In the genomic region with DNA sequence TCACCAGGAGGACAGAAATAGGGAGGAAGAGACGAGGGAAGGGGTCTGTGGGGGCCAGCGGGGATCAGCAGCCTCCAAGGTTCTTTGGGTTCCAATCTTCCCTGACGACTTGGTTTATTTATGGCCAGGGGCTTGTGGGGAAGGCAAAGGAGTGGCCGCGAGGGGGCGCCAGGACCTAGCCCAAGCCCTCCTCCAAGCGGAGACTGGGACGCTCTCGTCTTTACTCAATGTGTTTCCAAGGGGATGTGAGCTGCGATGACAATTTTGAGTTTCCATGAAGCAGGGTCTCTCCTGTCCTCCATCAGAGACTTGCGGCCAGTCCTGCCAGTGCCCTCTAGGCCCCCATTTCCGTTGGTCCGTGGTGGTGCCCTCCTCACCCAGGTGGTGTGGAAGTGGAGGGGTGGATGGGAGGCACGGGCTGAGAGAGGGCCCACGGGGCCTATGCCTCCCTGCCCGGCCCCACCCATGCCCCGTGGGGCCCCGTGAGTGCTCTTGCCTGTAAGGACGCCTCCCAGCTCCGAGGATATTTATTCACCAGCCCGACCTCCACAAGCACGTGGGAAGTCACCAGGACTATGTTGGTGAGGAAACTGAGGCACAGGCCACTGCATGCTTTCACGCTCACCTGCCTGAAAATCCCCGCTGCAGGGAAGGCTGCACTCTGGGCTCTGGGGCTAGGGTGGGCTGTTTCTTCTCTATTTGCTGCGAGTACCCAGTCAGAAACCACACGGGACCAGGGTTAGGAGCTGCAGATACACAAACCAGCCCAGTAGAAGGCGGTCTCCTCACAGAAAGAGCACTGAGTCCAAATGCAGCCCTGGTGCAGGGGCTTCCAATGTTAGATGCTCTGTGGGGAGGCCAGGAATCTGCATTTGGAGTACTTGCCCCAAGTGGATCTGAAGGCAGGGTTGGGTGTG, we compare ENCODE assay signal across 8 cellular contexts. TPM values are rescaled to one million over a fixed set of nuclear protein-coding genes. Genes with fewer than 3 reads are reported as not detected.
DNase-seq lines count a peak whose midpoint lies in the region; ATAC-seq and TF ChIP-seq lines count a peak whose summit lies in the region.

No MANE protein-coding gene starts in this region.

- intact Hi-C loops in activated CD4-positive, alpha-beta memory T cell treated with anti-CD3 and anti-CD28 coated beads for 36 hours (cut with micrococcal nuclease), result loop anchor here (1.0 kb wide), 2 partner anchors 197 to 269 kb away; no protein-coding TSS in a partner anchor

- no peak overlapping the region for H3K18ac ChIP-seq in mesendoderm (ENCODE audit: low read length)

- no peak overlapping the region for H2BK15ac ChIP-seq in mesendoderm (replicated peaks; ENCODE audit: low read depth)

- H3K4ac ChIP-seq in mesendoderm (ENCODE audit: low read depth, low read length), result peak overlapping the region; percentile 8

- H3K79me2 ChIP-seq in mesendoderm (ENCODE audit: control insufficient read depth, insufficient read depth, low read length), result no peaks in the 10 kb centered on the region

- POLR2A ChIA-PET in BJ (lab: Charles Lee), result no interaction called here
- POLR2A ChIA-PET in activated CD4-positive, alpha-beta memory T cell treated with anti-CD3 and anti-CD28 coated beads for 36 hours (lab: Charles Lee), result no interaction called here

- no peaks in the 10 kb centered on the region for H3K36me3 Mint-ChIP-seq in activated CD4-positive, alpha-beta memory T cell treated with anti-CD3 and anti-CD28 coated beads for 36 hours

- TF ChIP-seq CTCF in BJ (IDR thresholded peaks at IDR 0.05; ENCODE audit: insufficient read depth, low read depth, low read length), result peak; percentile 95
- TF ChIP-seq CTCF in HFF-Myc (IDR thresholded peaks at IDR 0.05; ENCODE audit: low read depth, low read length, missing control alignments), result peak; percentile 90

- H3K4me2 ChIP-seq in mesendoderm (ENCODE audit: low read length), result no peak overlapping the region

- no peak for ATAC-seq in GM18498 (IDR thresholded peaks at IDR 0.05; ENCODE audit: unreplicated experiment)

- H3K4me1 Mint-ChIP-seq in activated CD4-positive, alpha-beta memory T cell treated with anti-CD3 and anti-CD28 coated beads for 36 hours (ENCODE audit: low read depth), result no peaks in the 10 kb centered on the region

- CTCF ChIA-PET in BJ (lab: Yijun Ruan, JAX), result interaction anchor here (0.7 to 8.0 kb wide), 31 partner anchors 8 to 411 kb away, joined by 3 to 117 read pairs (median 4); no protein-coding TSS in a partner anchor
- CTCF ChIA-PET in activated CD4-positive, alpha-beta memory T cell treated with anti-CD3 and anti-CD28 coated beads for 36 hours (lab: Charles Lee), result interaction anchor here (0.5 to 1.7 kb wide), 10 partner anchors 10 to 1230 kb away, joined by 3 to 9 read pairs (median 4); no protein-coding TSS in a partner anchor

- H2AK5ac ChIP-seq in mesendoderm (ENCODE audit: low read length), result no peak overlapping the region

- H2BK5ac ChIP-seq in mesendoderm (ENCODE audit: low read length), result no peak overlapping the region

- H3K36me3 ChIP-seq in BJ (ENCODE audit: control insufficient read depth, insufficient read depth, low read length), result no peaks in the 10 kb centered on the region
- no peaks in the 10 kb centered on the region for H3K36me3 ChIP-seq in mesendoderm (ENCODE audit: control insufficient read depth, insufficient read depth, low read length)

- no peak overlapping the region for H3K9ac ChIP-seq in mesendoderm (ENCODE audit: low read length)

- no peaks in the 10 kb centered on the region for H3K9me3 Mint-ChIP-seq in activated CD4-positive, alpha-beta memory T cell treated with anti-CD3 and anti-CD28 coated beads for 36 hours

- no peaks in the 10 kb centered on the region for H3K79me1 ChIP-seq in mesendoderm (ENCODE audit: low read length)

- H3K27me3 Mint-ChIP-seq in activated CD4-positive, alpha-beta memory T cell treated with anti-CD3 and anti-CD28 coated beads for 36 hours, result peaks cover 14% of the 10 kb centered on the region

- H3K23ac ChIP-seq in mesendoderm (ENCODE audit: low read length), result no peak overlapping the region

- no peak overlapping the region for H4K8ac ChIP-seq in mesendoderm (ENCODE audit: low read depth, low read length)

- no peak overlapping the region for H3K27ac ChIP-seq in mesendoderm (ENCODE audit: low read depth, low read length)

- H4K5ac ChIP-seq in mesendoderm (ENCODE audit: low read length), result no peak overlapping the region

- WGBS in mesendoderm (ENCODE audit: extremely low coverage, insufficient coverage, low lambda C conversion rate), result no CpG with 5 or more reads among the region's 27 CpGs

- no peak overlapping the region for H3K27ac Mint-ChIP-seq in activated CD4-positive, alpha-beta memory T cell treated with anti-CD3 and anti-CD28 coated beads for 36 hours

- H2BK120ac ChIP-seq in mesendoderm (ENCODE audit: low read depth, low read length), result no peak overlapping the region

- peaks cover 23% of the 10 kb centered on the region for H3K27me3 ChIP-seq in BJ (ENCODE audit: control insufficient read depth, insufficient read depth, low read length)
- no peaks in the 10 kb centered on the region for H3K27me3 ChIP-seq in mesendoderm (ENCODE audit: insufficient read depth, low read length, poor library complexity)

- H3K56ac ChIP-seq in mesendoderm (ENCODE audit: low read length), result peak overlapping the region; percentile 88

- H3K4me3 Mint-ChIP-seq in activated CD4-positive, alpha-beta memory T cell treated with anti-CD3 and anti-CD28 coated beads for 36 hours, result no peak overlapping the region

- DNase-seq in BJ (ENCODE audit: low read depth) (no peak), HFF-Myc (ENCODE audit: extremely low read depth, low read depth) (peak; percentile 59), NCI-H748 (lab: John Stamatoyannopoulos, UW; ENCODE audit: unreplicated experiment) (peak; percentile 83), mesendoderm (peak; percentile 89)
- DNase-seq in activated CD4-positive, alpha-beta memory T cell treated with anti-CD3 and anti-CD28 coated beads for 36 hours, result peak; percentile 81
- DNase-seq in effector CD4-positive, alpha-beta T cell, result peak; percentile 34
- DNase-seq in stimulated activated CD8-positive, alpha-beta memory T cell treated with anti-CD3 and anti-CD28 coated beads, Interleukin-2, amount 100 ng/mL, for 48 hours (ENCODE audit: low read depth in 2 of 2), result peak; percentile 57 to 70

- H3K4me1 ChIP-seq in mesendoderm (ENCODE audit: control insufficient read depth, low read depth, low read length), result no peaks in the 10 kb centered on the region

- H3K4me3 ChIP-seq in BJ (ENCODE audit: low read depth, low read length) (no peak overlapping the region), HFF-Myc (replicated peaks; ENCODE audit: low read depth, low read length) (no peak overlapping the region), mesendoderm (ENCODE audit: low read length) (no peak overlapping the region)

RNA-seq across cellular contexts. Expression of a gene that starts 26.5 kb away (rescaled TPM):
- not detected in 2 replicates for polyA plus RNA-seq in BJ (2011; rRNA removed)
- not detected in 2 replicates for polyA minus RNA-seq in BJ (2011; rRNA and poly(A)+ RNA removed)
- not detected for total RNA-seq in activated CD4-positive, alpha-beta memory T cell treated with anti-CD3 and anti-CD28 coated beads for 36 hours
- 0.60 TPM for polyA plus RNA-seq in mesendoderm (2013, experiment 1 of 2)
- 0.53 TPM for polyA plus RNA-seq in mesendoderm (2013, experiment 2 of 2)
